Comparison of ENCODE assay signal across 22 cellular contexts in the genomic region with DNA sequence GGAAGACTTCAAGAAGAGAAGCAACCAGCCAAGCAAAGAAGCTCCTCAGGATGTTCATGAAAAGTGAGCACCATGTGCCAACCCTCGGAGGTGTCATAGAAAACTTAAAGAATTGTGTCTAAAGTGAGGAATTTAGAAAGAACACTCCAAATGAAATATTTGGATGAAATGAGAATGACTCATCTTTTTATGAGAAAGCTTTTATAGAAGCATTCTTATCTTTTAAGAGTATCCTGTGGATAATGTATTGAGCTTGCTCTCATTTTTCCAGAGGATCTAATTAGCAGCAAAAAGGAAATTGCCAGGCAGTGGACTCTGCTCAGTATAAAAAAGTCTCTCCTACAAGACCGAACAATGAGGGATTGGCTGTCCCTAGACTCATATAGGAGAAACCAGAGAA.
"Had no signal": no experiment of that assay in that cellular context is flagged by ENCODE, and none has a peak within 500 bp of the region (broad histone marks: within the 10 kb centered on the region; RNA-seq: fewer than 3 reads in every experiment).

No MANE protein-coding gene starts in this region.

- H3K27me3 ChIP-seq: cardiac muscle cell, stomach, testis had no signal

- H3K4me3 ChIP-seq: cardiac muscle cell, lower lobe of right lung, prostate gland, stomach, testis had no signal

- H3K36me3 ChIP-seq: cardiac muscle cell, lower lobe of right lung, prostate gland, stomach had no signal

- H3K27ac ChIP-seq: cardiac muscle cell, lower lobe of right lung, prostate gland, stomach, testis had no signal

- ATAC-seq: activated CD4-positive, alpha-beta T cell treated with anti-CD3 and anti-CD28 coated beads for 36 hours; activated naive CD4-positive, alpha-beta T cell treated with anti-CD3 and anti-CD28 coated beads, Interleukin-2, amount 50 U/mL, for 72 hours; lower lobe of right lung; naive thymus-derived CD8-positive, alpha-beta T cell; right cardiac atrium; WTC11 had no signal

- H3K4me1 ChIP-seq: lower lobe of right lung, prostate gland, stomach, testis had no signal

- H3K9me3 ChIP-seq: lower lobe of right lung, prostate gland, testis had no signal

- DNase-seq: activated CD4-positive, alpha-beta memory T cell treated with anti-CD3 and anti-CD28 coated beads for 36 hours; activated CD4-positive, alpha-beta T cell treated with anti-CD3 and anti-CD28 coated beads for 36 hours; activated gamma-delta T cell treated with Interleukin-2 at 50 U/mL for 16 hours; activated T-cell treated with anti-CD3 and anti-CD28 coated beads for 4 hours; amniotic stem cell; dermis blood vessel endothelial cell; effector memory CD4-positive, alpha-beta T cell; foreskin melanocyte; glutamatergic neuron; hippocampal formation; lower lobe of right lung; naive thymus-derived CD8-positive, alpha-beta T cell; right cardiac atrium; small intestine; stimulated activated CD4-positive, alpha-beta T cell treated with anti-CD3 and anti-CD28 coated beads, Interleukin-15, amount 100 ng/mL, for 24 hours; stimulated activated CD4-positive, alpha-beta T cell treated with anti-CD3 and anti-CD28 coated beads, Interleukin-2, amount 100 ng/mL, for 48 hours; stomach; testis had no signal
